In genomic region chr7:94276046-94276445, GRCh38 we compare ENCODE assay signal across 15 cellular contexts.
DNase-seq lines count a peak whose midpoint lies in the region; ATAC-seq and TF ChIP-seq lines count a peak whose summit lies in the region.
"Had no signal": no experiment of that assay in that cellular context is flagged by ENCODE, and none has a peak within 500 bp of the region (broad histone marks: within the 10 kb centered on the region; RNA-seq: fewer than 3 reads in every experiment).

No MANE protein-coding gene starts in this region.

- H3K9me3 ChIP-seq in BE2C, result no peaks in the 10 kb centered on the region
- H3K9me3 ChIP-seq in heart left ventricle, result no peaks in the 10 kb centered on the region
- H3K9me3 ChIP-seq in neural cell (ENCODE audit: low read length), result no peaks in the 10 kb centered on the region
- H3K9me3 ChIP-seq: BLaER1 treated with 17β-estradiol and CSF1 and Interleukin-3, amounts not matched to agents 10 nM and 100 nM; MG63 had no signal

- H3K27me3 ChIP-seq in BE2C, result peaks cover 3% of the 10 kb centered on the region; the same call in 1 of the 2 replicates
- no peaks in the 10 kb centered on the region for H3K27me3 ChIP-seq in heart left ventricle
- H3K27me3 ChIP-seq in neural cell (ENCODE audit: insufficient read depth, low read depth, low read length), result no peaks in the 10 kb centered on the region
- H3K27me3 ChIP-seq: BLaER1 treated with 17β-estradiol and CSF1 and Interleukin-3, amounts not matched to agents 10 nM and 100 nM; MG63 had no signal

- H3K36me3 ChIP-seq in BE2C (no peaks in the 10 kb centered on the region), heart left ventricle (no peaks in the 10 kb centered on the region), neural cell (ENCODE audit: insufficient read depth, low read length) (no peaks in the 10 kb centered on the region)
- H3K36me3 ChIP-seq: BLaER1 treated with 17β-estradiol and CSF1 and Interleukin-3, amounts not matched to agents 10 nM and 100 nM; MG63 had no signal

- intact Hi-C loops in heart left ventricle (cut with DNase I), result no loop called here

- H4K20me1 ChIP-seq in neural cell (ENCODE audit: insufficient read depth), result no peaks in the 10 kb centered on the region
- H4K20me1 ChIP-seq: BLaER1 treated with 17β-estradiol and CSF1 and Interleukin-3, amounts not matched to agents 10 nM and 100 nM had no signal

- ATAC-seq in heart left ventricle (peak; percentile 58 to 95 (median 78)), HG02798 (IDR thresholded peaks at IDR 0.05; ENCODE audit: poor library complexity, unreplicated experiment) (no peak)

- no peak for TF ChIP-seq RAD21 in neural cell (conservative IDR thresholded peaks at IDR 0.05)

- TF ChIP-seq POLR2A in heart left ventricle (IDR thresholded peaks at IDR 0.05), result no peak

- H3K9ac ChIP-seq in neural cell (ENCODE audit: low read length), result no peak overlapping the region
- H3K9ac ChIP-seq: BLaER1 treated with 17β-estradiol and CSF1 and Interleukin-3, amounts not matched to agents 10 nM and 100 nM; KMS-11 had no signal

- H2AFZ ChIP-seq in neural cell (ENCODE audit: low read depth, low read length), result no peak overlapping the region

- H3K27ac ChIP-seq in heart left ventricle (peak overlapping the region in 1 of 12 donors; percentile 1), neural cell (ENCODE audit: low read length) (peak overlapping the region; percentile 64)
- H3K27ac ChIP-seq: BLaER1 treated with 17β-estradiol and CSF1 and Interleukin-3, amounts not matched to agents 10 nM and 100 nM; KMS-11 had no signal

- no peak for TF ChIP-seq CTCF in BE2C (IDR thresholded peaks at IDR 0.05; ENCODE audit: low read depth, low read length)
- no peak for TF ChIP-seq CTCF in heart left ventricle (IDR thresholded peaks at IDR 0.05)
- no peak for TF ChIP-seq CTCF in neural cell (IDR thresholded peaks at IDR 0.05; ENCODE audit: poor library complexity, severe bottlenecking)

- DNase-seq in BE2C (peak; percentile 29), OCI-M1 (lab: John Stamatoyannopoulos, UW) (peak; percentile 55), heart left ventricle (peak in 1 of 5 donors; percentile 35), activated gamma-delta T cell (lab: John Stamatoyannopoulos, UW) (no peak), COR-L47 (lab: John Stamatoyannopoulos, UW) (no peak)
- DNase-seq: DMS153, H7, MG63, NCI-H187, NCI-H774, SHP77 had no signal

- H3F3A ChIP-seq in neural cell (ENCODE audit: insufficient read depth, low read length, poor library complexity, severe bottlenecking), result no peaks in the 10 kb centered on the region

- H3K4me3 ChIP-seq in BE2C (ENCODE audit: low read depth, low read length) (no peak overlapping the region), heart left ventricle (no peak overlapping the region), neural cell (ENCODE audit: low read length) (peak overlapping the region; percentile 1)
- H3K4me3 ChIP-seq: BLaER1 treated with 17β-estradiol and CSF1 and Interleukin-3, amounts not matched to agents 10 nM and 100 nM; MG63 had no signal

- WGBS in heart left ventricle, 4 donors, result 32 to 42% (median 38%) methylated on average over 4 of the region's 4 CpGs

- H3K79me2 ChIP-seq in neural cell (replicated peaks; ENCODE audit: insufficient read depth, low read length), result no peaks in the 10 kb centered on the region

- TF ChIP-seq EP300 in neural cell (conservative IDR thresholded peaks at IDR 0.05; ENCODE audit: poor library complexity, severe bottlenecking), result no peak

- H3K9me2 ChIP-seq in neural cell (ENCODE audit: insufficient read depth, low read length), result no peaks in the 10 kb centered on the region

- H3K4me1 ChIP-seq in BE2C (peaks cover 4% of the 10 kb centered on the region; the same call in 1 of the 2 replicates), heart left ventricle (peaks cover 0 to 8% (median 0%) of the 10 kb centered on the region in 12 donors)

- H3K4me2 ChIP-seq in neural cell (ENCODE audit: low read length), result peak overlapping the region; percentile 1
- H3K4me2 ChIP-seq: KMS-11 had no signal

TF ChIP-seq in neural cell, 6 proteins besides CTCF, POLR2A, EP300 and RAD21:
- TF ChIP-seq TAF1 (IDR thresholded peaks at IDR 0.05; ENCODE audit: low read depth) (no peak), POLR2AphosphoS5 (IDR thresholded peaks at IDR 0.05) (peak; percentile 35)

Comparison
In these comparisons a context has a peak if more than half of its experiments do, and no peak if none do; other contexts are left out.
1. DNase-seq: peak in BE2C (single experiment) and OCI-M1 (single experiment); none in activated gamma-delta T cell (single experiment) and COR-L47 (single experiment).